ENCODE assay signal across 8 cellular contexts in the genomic region with DNA sequence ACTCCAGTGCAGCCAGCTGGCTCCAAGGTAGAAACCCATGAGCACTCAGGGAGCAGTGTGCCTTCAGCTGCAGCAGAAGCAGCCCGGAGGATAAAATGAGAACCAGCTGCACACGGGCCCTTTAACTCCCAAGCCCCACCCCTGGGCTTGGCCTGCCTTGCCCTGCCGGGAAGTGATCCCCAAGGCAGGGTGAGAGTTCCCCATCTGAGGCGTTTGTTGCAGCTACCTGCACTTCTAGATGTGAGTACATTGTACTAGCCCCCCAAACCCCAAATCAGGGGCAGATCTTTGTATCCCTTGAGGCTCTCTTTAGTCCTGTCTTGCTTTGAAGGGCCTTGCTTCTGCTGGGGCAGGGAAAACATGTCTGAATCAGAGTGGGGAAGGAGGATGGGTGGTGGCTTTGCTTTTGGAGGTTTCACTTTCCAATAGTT. TPM values are rescaled to one million over a fixed set of nuclear protein-coding genes. Genes with fewer than 3 reads are reported as not detected.
DNase-seq lines count a peak whose midpoint lies in the region; ATAC-seq and TF ChIP-seq lines count a peak whose summit lies in the region.

A gene (plus strand): TSS at position 192 of the 431 bp plus-strand sequence. CDS start 10,088 bp downstream, outside the sequence.

- peaks cover 59% of the 10 kb centered on the region for H3K4me1 ChIP-seq in stomach smooth muscle (ENCODE audit: control insufficient read depth, insufficient read depth, low read length)

- DNase-seq in ELR (ENCODE audit: low read depth) (peak; percentile 73), MG63 (peak; percentile 78), WERI-Rb-1 (peak; percentile 72), lung microvascular endothelial cell (ENCODE audit: low read depth in 2 of 2) (peak in 1 of 2 donors; percentile 48)

- no peak for TF ChIP-seq CTCF in WERI-Rb-1 (IDR thresholded peaks at IDR 0.05; ENCODE audit: low read depth, low read length)

- H3K27ac Mint-ChIP-seq in dendritic cell treated with granulocyte-macrophage colony-stimulating factor and Interleukin-4, amounts not matched to agents 40 ng/mL and 50 ng/mL, for 4 days: peak within 1 kb of the TSS; percentile 95

- H3K4me3 Mint-ChIP-seq in dendritic cell treated with granulocyte-macrophage colony-stimulating factor and Interleukin-4, amounts not matched to agents 40 ng/mL and 50 ng/mL, for 4 days: peak within 1 kb of the TSS; percentile 94

- H3K27me3 ChIP-seq in MG63 (no peaks in the 10 kb centered on the region), WERI-Rb-1 (ENCODE audit: insufficient read depth, low read depth, severe bottlenecking) (no peaks in the 10 kb centered on the region), stomach smooth muscle (ENCODE audit: control insufficient read depth in 1 of 2, insufficient read depth in 2 of 2, low read length in 2 of 2) (no peaks in the 10 kb centered on the region)

- H3K9me3 ChIP-seq in MG63 (no peaks in the 10 kb centered on the region), WERI-Rb-1 (ENCODE audit: severe bottlenecking) (no peaks in the 10 kb centered on the region), stomach smooth muscle (ENCODE audit: control insufficient read depth in 2 of 2, low read length in 2 of 2) (no peaks in the 10 kb centered on the region)

- H3K27ac ChIP-seq in WERI-Rb-1 (peak within 1 kb of the TSS; percentile 41), stomach smooth muscle (ENCODE audit: low read length) (peak within 1 kb of the TSS; percentile 85)

- H3K36me3 Mint-ChIP-seq in dendritic cell treated with granulocyte-macrophage colony-stimulating factor and Interleukin-4, amounts not matched to agents 40 ng/mL and 50 ng/mL, for 4 days (ENCODE audit: low read depth): peaks cover 72% of the 10 kb centered on the region

- H3K4me1 Mint-ChIP-seq in dendritic cell treated with granulocyte-macrophage colony-stimulating factor and Interleukin-4, amounts not matched to agents 40 ng/mL and 50 ng/mL, for 4 days (ENCODE audit: low read depth): peaks cover 64% of the 10 kb centered on the region

- intact Hi-C loops in dendritic cell treated with granulocyte-macrophage colony-stimulating factor and Interleukin-4, amounts not matched to agents 40 ng/mL and 50 ng/mL, for 4 days (cut with micrococcal nuclease): loop anchor here (5.0 kb wide), 1 partner anchor 42 kb away; a partner anchor contains a TSS

- H3K9me3 Mint-ChIP-seq in dendritic cell treated with granulocyte-macrophage colony-stimulating factor and Interleukin-4, amounts not matched to agents 40 ng/mL and 50 ng/mL, for 4 days: no peaks in the 10 kb centered on the region

- ATAC-seq in HG03159 (IDR thresholded peaks at IDR 0.05; ENCODE audit: unreplicated experiment): no peak
- ATAC-seq in GM18867 (IDR thresholded peaks at IDR 0.05; ENCODE audit: unreplicated experiment): no peak

- H3K9ac ChIP-seq in stomach smooth muscle (ENCODE audit: low read length in 2 of 2): peak within 1 kb of the TSS; percentile 88 to 90

- no peaks in the 10 kb centered on the region for H3K27me3 Mint-ChIP-seq in dendritic cell treated with granulocyte-macrophage colony-stimulating factor and Interleukin-4, amounts not matched to agents 40 ng/mL and 50 ng/mL, for 4 days

- H3K4me3 ChIP-seq in MG63: peak within 1 kb of the TSS; percentile 68
- peak within 1 kb of the TSS; percentile 34 for H3K4me3 ChIP-seq in WERI-Rb-1 (ENCODE audit: low read depth, low read length)
- H3K4me3 ChIP-seq in stomach smooth muscle (ENCODE audit: low read length in 2 of 2): peak within 1 kb of the TSS; percentile 87 to 91

- H3K36me3 ChIP-seq in MG63 (peaks cover 50% of the 10 kb centered on the region), WERI-Rb-1 (peaks cover 27% of the 10 kb centered on the region), stomach smooth muscle (ENCODE audit: control insufficient read depth in 2 of 2, insufficient read depth in 2 of 2, low read length in 2 of 2) (peaks cover 2 to 9% of the 10 kb centered on the region in 2 donors)

RNA-seq across cellular contexts. Expression of the gene that starts here (rescaled TPM):
- 77.1 and 147 TPM in 2 replicates for total RNA-seq in MG63 (2014; rRNA removed; shearing (Covaris generic); ENCODE audit: low replicate concordance)
- total RNA-seq in lung microvascular endothelial cell: 122 and 182 TPM in 2 replicates

Comparison
In these comparisons a context has a peak if more than half of its experiments do, and no peak if none do; other contexts are left out.
1. H3K4me3 ChIP-seq: peak in every context shown above with its lines; median percentile 89 in stomach smooth muscle; 68 in MG63; 34 in WERI-Rb-1.